Comparison of ENCODE assay signal across 1 cellular context in genomic region chr7:50303082-50303893, GRCh38.
TF ChIP-seq lines count a peak whose summit lies in the region.

No MANE protein-coding gene starts in this region.

TF ChIP-seq in HEK293, 187 proteins besides CTCF, POLR2A, EP300 and RAD21 (continued from another document):
- TF ChIP-seq ZNF221 (tag by site-specific recombination; IDR thresholded peaks at IDR 0.05; ENCODE audit: borderline replicate concordance): no peak
- no peak for TF ChIP-seq ZFP37 (tag by site-specific recombination; IDR thresholded peaks at IDR 0.05)
- no peak for TF ChIP-seq ZSCAN5A (tag by site-specific recombination; IDR thresholded peaks at IDR 0.05)
- TF ChIP-seq PRDM2 (tag by site-specific recombination; IDR thresholded peaks at IDR 0.05; ENCODE audit: borderline replicate concordance): no peak
- no peak for TF ChIP-seq ZNF416 (tag by site-specific recombination; IDR thresholded peaks at IDR 0.05)
- TF ChIP-seq PRDM10 (tag by site-specific recombination; IDR thresholded peaks at IDR 0.05): no peak
- TF ChIP-seq ZNF133 (tag by site-specific recombination; IDR thresholded peaks at IDR 0.05): no peak
- TF ChIP-seq ZNF704 (tag by site-specific recombination; IDR thresholded peaks at IDR 0.05): no peak
- no peak for TF ChIP-seq ZNF391 (tag by site-specific recombination; IDR thresholded peaks at IDR 0.05; ENCODE audit: borderline replicate concordance, low read depth)
- TF ChIP-seq MZF1 (tag by site-specific recombination; IDR thresholded peaks at IDR 0.05; ENCODE audit: borderline replicate concordance): no peak
TF ChIP-seq in HEK293: peak in this region for 0.
